Comparison of ENCODE assay signal across 8 cellular contexts in genomic region chr17:45317113-45317820, GRCh38. TPM values are rescaled to one million over a fixed set of nuclear protein-coding genes. Genes with fewer than 3 reads are reported as not detected.
DNase-seq lines count a peak whose midpoint lies in the region; ATAC-seq and TF ChIP-seq lines count a peak whose summit lies in the region.

No MANE protein-coding gene starts in this region.

- peak; percentile 100 for DNase-seq in DMS153 treated with DMSO at 0.1 percent for 48 hours (lab: John Stamatoyannopoulos, UW; ENCODE audit: unreplicated experiment)
- peak; percentile 100 for DNase-seq in OCI-M1 (lab: John Stamatoyannopoulos, UW)
- peak; percentile 100 for DNase-seq in activated T-cell treated with anti-CD3 and anti-CD28 coated beads for 48 hours (ENCODE audit: low read depth)
- DNase-seq in epithelial cell of prostate (ENCODE audit: low read depth, low spot score), result peak; percentile 99
- peak; percentile 99 to 100 (median 100) for DNase-seq in mucosa of descending colon
- DNase-seq in stimulated activated CD8-positive, alpha-beta memory T cell treated with anti-CD3 and anti-CD28 coated beads, Interleukin-4, amount 100 ng/mL, for 1 hour (ENCODE audit: low read depth in 2 of 2, low spot score in 1 of 2), result peak; percentile 98 to 99

- H3K4me3 ChIP-seq in mucosa of descending colon, result peak overlapping the region; percentile 76

- ATAC-seq in GM21576 (IDR thresholded peaks at IDR 0.05; ENCODE audit: unreplicated experiment) (peak; percentile 56), mucosa of descending colon (peak; percentile 83)

- intact Hi-C loops in mucosa of descending colon (cut with DNase I, micrococcal nuclease), result loop anchor here in 1 of 2 donors (5.0 kb wide), 1 partner anchor 40 kb away; no protein-coding TSS in a partner anchor

- H3K27ac ChIP-seq in epithelial cell of prostate, result peak overlapping the region; percentile 74

- peaks cover 2% of the 10 kb centered on the region for H3K36me3 Mint-ChIP-seq in IgD-negative memory B cell

- H3K27me3 Mint-ChIP-seq in IgD-negative memory B cell, result no peaks in the 10 kb centered on the region

- peak overlapping the region; percentile 75 to 97 (median 92) for H3K27ac Mint-ChIP-seq in IgD-negative memory B cell

- no peaks in the 10 kb centered on the region for H3K9me3 Mint-ChIP-seq in IgD-negative memory B cell

- TF ChIP-seq CTCF in mucosa of descending colon (IDR thresholded peaks at IDR 0.05), result no peak

- no peaks in the 10 kb centered on the region for H3K9me3 ChIP-seq in mucosa of descending colon

- H3K4me1 Mint-ChIP-seq in IgD-negative memory B cell, result peaks cover 28 to 37% (median 30%) of the 10 kb centered on the region in 3 donors

- peaks cover 7% of the 10 kb centered on the region for H3K36me3 ChIP-seq in mucosa of descending colon (ENCODE audit: low read depth)

- peak overlapping the region; percentile 84 to 95 (median 90) for H3K4me3 Mint-ChIP-seq in IgD-negative memory B cell

- peaks cover 75% of the 10 kb centered on the region for H3K4me1 ChIP-seq in mucosa of descending colon (ENCODE audit: low read depth)

RNA-seq across cellular contexts. Expression of gene MAP3K14, which starts 0.4 kb away (rescaled TPM):
- polyA plus RNA-seq in IgD-negative memory B cell, result 31.5 TPM
- total RNA-seq in mucosa of descending colon, result 10 to 100 TPM; 16.6 to 27.9 (median 18.0) TPM

RNA-seq across cellular contexts. Expression of gene SPATA32, which starts 55.4 kb away (rescaled TPM):
- 0.34 TPM for polyA plus RNA-seq in IgD-negative memory B cell
- under 1 TPM in 2 of 3 donors, not detected in 1; 0.19 to 0.22 TPM for total RNA-seq in mucosa of descending colon

Comparison
In these comparisons a context has a peak if more than half of its experiments do, and no peak if none do; other contexts are left out.
1. Peak in every context shown above with its lines: DNase-seq, ATAC-seq, H3K4me3 ChIP-seq and H3K27ac ChIP-seq.